Comparison of ENCODE assay signal across 1 cellular context in the genomic region with DNA sequence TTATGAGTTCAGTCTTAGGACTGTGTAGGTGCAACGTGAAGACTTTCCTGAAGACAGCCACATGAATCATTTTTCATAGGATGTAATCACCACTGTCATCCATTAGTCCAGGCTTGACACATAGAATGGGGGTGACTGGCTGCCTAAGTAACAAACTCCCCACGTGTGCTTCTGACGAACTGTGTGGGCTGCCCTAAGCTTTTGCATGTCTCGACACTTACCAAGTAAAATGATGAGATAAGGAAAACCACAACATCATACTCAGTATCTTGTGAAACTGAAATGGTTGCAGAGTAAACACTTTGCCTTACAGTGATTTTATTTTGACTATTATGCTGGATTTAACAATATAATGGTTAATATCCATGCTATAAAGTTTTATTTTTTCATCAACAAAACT.
TF ChIP-seq lines count a peak whose summit lies in the region.

No MANE protein-coding gene starts in this region.

TF ChIP-seq in IMR-90, 13 proteins besides CTCF, POLR2A, EP300 and RAD21 (continued from another document):
- TF ChIP-seq, protein P1, sequence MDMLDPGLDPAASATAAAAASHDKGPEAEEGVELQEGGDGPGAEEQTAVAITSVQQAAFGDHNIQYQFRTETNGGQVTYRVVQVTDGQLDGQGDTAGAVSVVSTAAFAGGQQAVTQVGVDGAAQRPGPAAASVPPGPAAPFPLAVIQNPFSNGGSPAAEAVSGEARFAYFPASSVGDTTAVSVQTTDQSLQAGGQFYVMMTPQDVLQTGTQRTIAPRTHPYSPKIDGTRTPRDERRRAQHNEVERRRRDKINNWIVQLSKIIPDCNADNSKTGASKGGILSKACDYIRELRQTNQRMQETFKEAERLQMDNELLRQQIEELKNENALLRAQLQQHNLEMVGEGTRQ (IDR thresholded peaks at IDR 0.05; ENCODE audit: low read depth, low read length), result no peak
- no peak for TF ChIP-seq MXI1 (IDR thresholded peaks at IDR 0.05; ENCODE audit: borderline replicate concordance, low read depth, low read length)
- TF ChIP-seq CHD1 (IDR thresholded peaks at IDR 0.05; ENCODE audit: low read depth, low read length), result no peak
- TF ChIP-seq ELK1 (IDR thresholded peaks at IDR 0.05; ENCODE audit: borderline replicate concordance, low read depth, low read length), result no peak
- no peak for TF ChIP-seq SMC3 (IDR thresholded peaks at IDR 0.05; ENCODE audit: low read depth, low read length)
- no peak for TF ChIP-seq BHLHE40 (IDR thresholded peaks at IDR 0.05; ENCODE audit: low read depth, low read length)
